Comparison of ENCODE assay signal across 8 cellular contexts in genomic region chr19:45250216-45250831, GRCh38. TPM values are rescaled to one million over a fixed set of nuclear protein-coding genes. Genes with fewer than 3 reads are reported as not detected.
DNase-seq lines count a peak whose midpoint lies in the region; ATAC-seq and TF ChIP-seq lines count a peak whose summit lies in the region.

No MANE protein-coding gene starts in this region.

- TF ChIP-seq CTCF in fibroblast of lung (conservative IDR thresholded peaks at IDR 0.05 in 1 of 2, IDR thresholded peaks at IDR 0.05 in 1 of 2; ENCODE audit: low read depth in 1 of 2, low read length in 2 of 2): no peak
- TF ChIP-seq CTCF in parathyroid adenoma (IDR thresholded peaks at IDR 0.05): no peak

- DNase-seq in ELF-1 (ENCODE audit: low read depth, low spot score) (peak; percentile 50), SJSA1 (ENCODE audit: low read depth in 1 of 2, low spot score in 2 of 2) (no peak), fibroblast of lung (ENCODE audit: low read depth in 2 of 2) (no peak), anterior cingulate cortex (lab: John Stamatoyannopoulos, UW) (no peak), SK-N-DZ (ENCODE audit: low spot score) (no peak), mucosa of gallbladder (ENCODE audit: low spot score) (no peak)

- H3K27ac ChIP-seq in SJSA1 (no peak overlapping the region), fibroblast of lung (ENCODE audit: insufficient read depth, low read length) (no peak overlapping the region), parathyroid adenoma (no peak overlapping the region)

- H3K4me3 ChIP-seq in SJSA1: peak overlapping the region; percentile 66
- H3K4me3 ChIP-seq in fibroblast of lung (replicated peaks in 1 of 4; ENCODE audit: control extremely low read depth in 1 of 4, insufficient read depth in 1 of 4, low read depth in 3 of 4, low read length in 4 of 4): peak overlapping the region; percentile 39 to 80 (median 62)
- H3K4me3 ChIP-seq in parathyroid adenoma (ENCODE audit: low read depth, low read length): peak overlapping the region; percentile 59

- H3K4me2 ChIP-seq in fibroblast of lung (ENCODE audit: extremely low read depth, insufficient read depth, low read length): peak overlapping the region; percentile 85
- peak overlapping the region; percentile 88 for H3K4me2 ChIP-seq in parathyroid adenoma (ENCODE audit: low read length)

- H2AFZ ChIP-seq in fibroblast of lung (ENCODE audit: low read length) (peak overlapping the region; percentile 74), parathyroid adenoma (peak overlapping the region; percentile 99)

- H3K27me3 ChIP-seq in SJSA1 (replicated peaks): no peaks in the 10 kb centered on the region
- H3K27me3 ChIP-seq in fibroblast of lung (ENCODE audit: control insufficient read depth, insufficient read depth, low read length): no peaks in the 10 kb centered on the region
- H3K27me3 ChIP-seq in parathyroid adenoma (ENCODE audit: control insufficient read depth, insufficient read depth, low read length): no peaks in the 10 kb centered on the region

- H3K4me1 ChIP-seq in SJSA1 (replicated peaks) (peaks cover 19% of the 10 kb centered on the region), fibroblast of lung (ENCODE audit: control insufficient read depth, extremely low read depth, insufficient read depth, low read length) (peaks cover 2% of the 10 kb centered on the region), parathyroid adenoma (peaks cover 22% of the 10 kb centered on the region)

- ATAC-seq in GM21390 (IDR thresholded peaks at IDR 0.05; ENCODE audit: unreplicated experiment): no peak

- no peaks in the 10 kb centered on the region for H3K9me3 ChIP-seq in SJSA1 (replicated peaks)
- no peaks in the 10 kb centered on the region for H3K9me3 ChIP-seq in fibroblast of lung (ENCODE audit: control insufficient read depth, insufficient read depth, low read depth, low read length)
- H3K9me3 ChIP-seq in parathyroid adenoma (ENCODE audit: control insufficient read depth, low read length): no peaks in the 10 kb centered on the region

- H3K9ac ChIP-seq in fibroblast of lung (ENCODE audit: insufficient read depth, low read length) (no peak overlapping the region), parathyroid adenoma (no peak overlapping the region)

- H3K36me3 ChIP-seq in SJSA1 (peaks cover 16% of the 10 kb centered on the region), fibroblast of lung (ENCODE audit: control insufficient read depth, insufficient read depth, low read length) (no peaks in the 10 kb centered on the region), parathyroid adenoma (ENCODE audit: control insufficient read depth, insufficient read depth, low read length) (no peaks in the 10 kb centered on the region)

- no peaks in the 10 kb centered on the region for H4K20me1 ChIP-seq in fibroblast of lung (ENCODE audit: control insufficient read depth, extremely low read depth, insufficient read depth, low read length)

- H3K79me2 ChIP-seq in fibroblast of lung (ENCODE audit: control insufficient read depth, insufficient read depth, low read length) (peaks cover 20% of the 10 kb centered on the region), parathyroid adenoma (peaks cover 34% of the 10 kb centered on the region)

RNA-seq across cellular contexts. Expression of gene MARK4, which starts 0.7 kb away (rescaled TPM):
- 11.3 and 15.6 TPM in 2 replicates for total RNA-seq in SJSA1 (2014; rRNA removed; shearing (Covaris generic))
- total RNA-seq in fibroblast of lung (7.4 and 8.9 TPM in 2 replicates), mucosa of gallbladder (38.8 TPM)
- polyA plus RNA-seq in fibroblast of lung: 14.1 and 19.5 TPM in 2 replicates
- 20.0 and 22.7 TPM in 2 replicates for polyA plus RNA-seq in fibroblast of lung (2012)
- polyA minus RNA-seq in fibroblast of lung (ENCODE audit: low replicate concordance): 37.0 and 55.6 TPM in 2 replicates
- 9.6 and 13.2 TPM in 2 replicates for polyA plus RNA-seq in SK-N-DZ (2014; cell fraction: cytosol; rRNA removed)
- polyA plus RNA-seq in SK-N-DZ (2014; cell fraction: nucleus; rRNA removed): 10.6 and 11.5 TPM in 2 replicates

RNA-seq across cellular contexts. Expression of gene EXOC3L2, which starts 5.1 kb away (rescaled TPM):
- total RNA-seq in SJSA1 (2014; rRNA removed; shearing (Covaris generic)): 0.05 TPM in 1 of 2 replicates, not detected in the other
- total RNA-seq in fibroblast of lung (under 0.01 TPM in 1 of 2 replicates, not detected in the other), mucosa of gallbladder (9.0 TPM)
- not detected in 2 replicates for polyA plus RNA-seq in fibroblast of lung
- not detected in 2 replicates for polyA plus RNA-seq in fibroblast of lung (2012)
- 0.26 TPM in 1 of 2 replicates, not detected in the other for polyA minus RNA-seq in fibroblast of lung (ENCODE audit: low replicate concordance)
- polyA plus RNA-seq in SK-N-DZ (2014; cell fraction: cytosol; rRNA removed): not detected in 2 replicates
- not detected in 2 replicates for polyA plus RNA-seq in SK-N-DZ (2014; cell fraction: nucleus; rRNA removed)
